ENCODE assay signal across 2 cellular contexts in the genomic region with DNA sequence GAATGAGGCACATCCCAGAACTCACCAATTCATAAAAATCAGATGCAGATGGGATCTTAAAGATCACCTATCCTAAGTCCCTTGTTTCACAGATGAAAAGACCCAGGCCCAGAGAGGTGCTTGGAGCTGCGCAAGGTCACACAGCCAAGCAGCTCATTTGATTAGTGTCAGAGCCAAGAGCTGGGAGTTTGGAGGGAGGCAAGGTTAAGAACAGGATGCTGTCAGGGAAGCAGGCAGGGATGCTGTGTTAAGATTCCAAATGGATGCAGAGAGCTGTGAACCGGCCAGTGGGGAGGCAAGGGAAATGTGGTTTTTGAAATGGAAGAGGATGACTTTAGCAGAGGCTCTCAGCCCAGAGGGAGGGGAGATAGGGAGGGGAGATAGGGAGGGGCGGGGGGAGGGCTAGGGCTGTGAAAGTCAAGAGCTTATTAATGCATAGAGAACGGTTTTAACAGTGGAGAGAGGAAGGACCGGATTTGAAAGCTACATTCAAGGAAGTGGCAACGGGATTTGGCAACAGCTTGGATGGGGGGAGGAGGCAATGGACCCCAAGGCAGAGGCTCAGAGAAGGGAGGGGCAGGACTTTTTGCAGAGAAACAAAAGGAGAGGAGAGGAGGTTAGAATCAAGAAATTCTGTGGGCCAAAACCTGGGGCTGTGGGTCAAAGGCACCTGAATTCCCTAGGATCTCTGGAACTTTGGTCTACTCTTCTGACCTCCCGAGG.
TF ChIP-seq lines count a peak whose summit lies in the region.

No MANE protein-coding gene starts in this region.

TF ChIP-seq in SK-N-SH, 30 proteins besides CTCF, POLR2A, EP300 and RAD21:
- TF ChIP-seq NRF1 (IDR thresholded peaks at IDR 0.05; ENCODE audit: low read depth, low read length) (no peak), RFX5 (IDR thresholded peaks at IDR 0.05; ENCODE audit: low read length) (no peak), GATA2 (CRISPR knock-in tag; IDR thresholded peaks at IDR 0.05) (no peak), SIN3A (IDR thresholded peaks at IDR 0.05; ENCODE audit: borderline replicate concordance, low read depth, low read length) (no peak), TCF12 (IDR thresholded peaks at IDR 0.05) (no peak), MEF2A (IDR thresholded peaks at IDR 0.05; ENCODE audit: borderline replicate concordance, low read depth) (no peak), CHD2 (IDR thresholded peaks at IDR 0.05; ENCODE audit: low read length, partially characterized antibody) (no peak), FOSL2 (IDR thresholded peaks at IDR 0.05; ENCODE audit: borderline replicate concordance, low read depth) (no peak), FOXM1 (IDR thresholded peaks at IDR 0.05; ENCODE audit: low read depth) (no peak), RCOR1 (IDR thresholded peaks at IDR 0.05; ENCODE audit: low read length) (no peak)
- TF ChIP-seq, protein P1, sequence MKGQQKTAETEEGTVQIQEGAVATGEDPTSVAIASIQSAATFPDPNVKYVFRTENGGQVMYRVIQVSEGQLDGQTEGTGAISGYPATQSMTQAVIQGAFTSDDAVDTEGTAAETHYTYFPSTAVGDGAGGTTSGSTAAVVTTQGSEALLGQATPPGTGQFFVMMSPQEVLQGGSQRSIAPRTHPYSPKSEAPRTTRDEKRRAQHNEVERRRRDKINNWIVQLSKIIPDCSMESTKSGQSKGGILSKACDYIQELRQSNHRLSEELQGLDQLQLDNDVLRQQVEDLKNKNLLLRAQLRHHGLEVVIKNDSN (IDR thresholded peaks at IDR 0.05; ENCODE audit: borderline replicate concordance, low read depth) = no peak

TF ChIP-seq in SK-N-SH treated with all-trans-retinoic acid at 6 μM for 48 hours, 23 proteins besides CTCF, POLR2A, EP300 and RAD21:
- TF ChIP-seq, protein P2, sequence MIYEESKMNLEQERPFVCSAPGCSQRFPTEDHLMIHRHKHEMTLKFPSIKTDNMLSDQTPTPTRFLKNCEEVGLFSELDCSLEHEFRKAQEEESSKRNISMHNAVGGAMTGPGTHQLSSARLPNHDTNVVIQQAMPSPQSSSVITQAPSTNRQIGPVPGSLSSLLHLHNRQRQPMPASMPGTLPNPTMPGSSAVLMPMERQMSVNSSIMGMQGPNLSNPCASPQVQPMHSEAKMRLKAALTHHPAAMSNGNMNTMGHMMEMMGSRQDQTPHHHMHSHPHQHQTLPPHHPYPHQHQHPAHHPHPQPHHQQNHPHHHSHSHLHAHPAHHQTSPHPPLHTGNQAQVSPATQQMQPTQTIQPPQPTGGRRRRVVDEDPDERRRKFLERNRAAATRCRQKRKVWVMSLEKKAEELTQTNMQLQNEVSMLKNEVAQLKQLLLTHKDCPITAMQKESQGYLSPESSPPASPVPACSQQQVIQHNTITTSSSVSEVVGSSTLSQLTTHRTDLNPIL (CRISPR knock-in tag; IDR thresholded peaks at IDR 0.05; ENCODE audit: low read depth) = no peak
- TF ChIP-seq TOX (CRISPR knock-in tag; IDR thresholded peaks at IDR 0.05; ENCODE audit: borderline replicate concordance) (no peak), ZC3H10 (CRISPR knock-in tag; IDR thresholded peaks at IDR 0.05) (no peak), CSDC2 (CRISPR knock-in tag; IDR thresholded peaks at IDR 0.05) (no peak), RARB (CRISPR knock-in tag; IDR thresholded peaks at IDR 0.05) (no peak), ZFP3 (CRISPR knock-in tag; IDR thresholded peaks at IDR 0.05) (no peak), ISL1 (CRISPR knock-in tag; IDR thresholded peaks at IDR 0.05) (no peak), SNAI2 (CRISPR knock-in tag; IDR thresholded peaks at IDR 0.05) (no peak), ZFP30 (CRISPR knock-in tag; IDR thresholded peaks at IDR 0.05) (no peak), OSR1 (CRISPR knock-in tag; IDR thresholded peaks at IDR 0.05) (no peak), ESRRG (CRISPR knock-in tag; IDR thresholded peaks at IDR 0.05) (no peak)
- TF ChIP-seq, protein P3, sequence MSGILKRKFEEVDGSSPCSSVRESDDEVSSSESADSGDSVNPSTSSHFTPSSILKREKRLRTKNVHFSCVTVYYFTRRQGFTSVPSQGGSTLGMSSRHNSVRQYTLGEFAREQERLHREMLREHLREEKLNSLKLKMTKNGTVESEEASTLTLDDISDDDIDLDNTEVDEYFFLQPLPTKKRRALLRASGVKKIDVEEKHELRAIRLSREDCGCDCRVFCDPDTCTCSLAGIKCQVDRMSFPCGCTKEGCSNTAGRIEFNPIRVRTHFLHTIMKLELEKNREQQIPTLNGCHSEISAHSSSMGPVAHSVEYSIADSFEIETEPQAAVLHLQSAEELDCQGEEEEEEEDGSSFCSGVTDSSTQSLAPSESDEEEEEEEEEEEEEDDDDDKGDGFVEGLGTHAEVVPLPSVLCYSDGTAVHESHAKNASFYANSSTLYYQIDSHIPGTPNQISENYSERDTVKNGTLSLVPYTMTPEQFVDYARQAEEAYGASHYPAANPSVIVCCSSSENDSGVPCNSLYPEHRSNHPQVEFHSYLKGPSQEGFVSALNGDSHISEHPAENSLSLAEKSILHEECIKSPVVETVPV (CRISPR knock-in tag; IDR thresholded peaks at IDR 0.05) = no peak
- TF ChIP-seq, protein P4, sequence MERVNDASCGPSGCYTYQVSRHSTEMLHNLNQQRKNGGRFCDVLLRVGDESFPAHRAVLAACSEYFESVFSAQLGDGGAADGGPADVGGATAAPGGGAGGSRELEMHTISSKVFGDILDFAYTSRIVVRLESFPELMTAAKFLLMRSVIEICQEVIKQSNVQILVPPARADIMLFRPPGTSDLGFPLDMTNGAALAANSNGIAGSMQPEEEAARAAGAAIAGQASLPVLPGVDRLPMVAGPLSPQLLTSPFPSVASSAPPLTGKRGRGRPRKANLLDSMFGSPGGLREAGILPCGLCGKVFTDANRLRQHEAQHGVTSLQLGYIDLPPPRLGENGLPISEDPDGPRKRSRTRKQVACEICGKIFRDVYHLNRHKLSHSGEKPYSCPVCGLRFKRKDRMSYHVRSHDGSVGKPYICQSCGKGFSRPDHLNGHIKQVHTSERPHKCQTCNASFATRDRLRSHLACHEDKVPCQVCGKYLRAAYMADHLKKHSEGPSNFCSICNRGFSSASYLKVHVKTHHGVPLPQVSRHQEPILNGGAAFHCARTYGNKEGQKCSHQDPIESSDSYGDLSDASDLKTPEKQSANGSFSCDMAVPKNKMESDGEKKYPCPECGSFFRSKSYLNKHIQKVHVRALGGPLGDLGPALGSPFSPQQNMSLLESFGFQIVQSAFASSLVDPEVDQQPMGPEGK (CRISPR knock-in tag; IDR thresholded peaks at IDR 0.05; ENCODE audit: borderline replicate concordance) = no peak
